31 cellular contexts compared by ENCODE assay signal in genomic region chr1:70194601-70195000, GRCh38.
"Had no signal": no experiment of that assay in that cellular context is flagged by ENCODE, and none has a peak within 500 bp of the region (broad histone marks: within the 10 kb centered on the region; RNA-seq: fewer than 3 reads in every experiment).

No MANE protein-coding gene starts in this region.

- H3K4me3 ChIP-seq: adrenal gland, cardiac muscle cell had no signal

- H3K36me3 ChIP-seq: adrenal gland, cardiac muscle cell had no signal

- H3K9me3 ChIP-seq: adrenal gland had no signal

- H3K27ac ChIP-seq: cardiac muscle cell, VCaP had no signal

- H3K27me3 ChIP-seq: adrenal gland, cardiac muscle cell had no signal

- FAIRE-seq: bronchial epithelial cell had no signal

- ATAC-seq: activated CD8-positive, alpha-beta T cell treated with anti-CD3 and anti-CD28 coated beads for 36 hours; activated naive CD4-positive, alpha-beta T cell treated with anti-CD3 and anti-CD28 coated beads, Interleukin-2, amount 50 U/mL, for 72 hours; activated T-cell treated with anti-CD3 and anti-CD28 coated beads, Interleukin-2, amount 50 U/mL, for 4 hours; activated T-cell treated with anti-CD3 and anti-CD28 coated beads, Interleukin-2, amount 50 U/mL, for 72 hours; activated T-helper 17 cell treated with anti-CD3 and anti-CD28 coated beads, Interleukin-2, amount 50 U/mL, for 72 hours had no signal

- H3K4me1 ChIP-seq: adrenal gland had no signal

- DNase-seq: activated B cell treated with CpG ODN at 0.5 μM for 24 hours; activated CD4-positive, alpha-beta memory T cell treated with anti-CD3 and anti-CD28 coated beads for 36 hours; activated CD4-positive, alpha-beta T cell treated with anti-CD3 and anti-CD28 coated beads for 4 hours; activated CD4-positive, alpha-beta T cell treated with anti-CD3 and anti-CD28 coated beads, Interleukin-2, amount 10 ng/mL, durations not matched to agents 24 days and 14 days; activated CD4-positive, alpha-beta T cell treated with anti-CD3 and anti-CD28 coated beads, Interleukin-2, amount 50 U/mL, for 1 hour; activated CD4-positive, alpha-beta T cell treated with anti-CD3 and anti-CD28 coated beads, Interleukin-2, amount 50 U/mL, for 4 hours; activated CD4-positive, CD25-positive, alpha-beta regulatory T cell treated with anti-CD3 and anti-CD28 coated beads, Interleukin-2, amount 50 U/mL, for 72 hours; activated CD8-positive, alpha-beta memory T cell treated with anti-CD3 and anti-CD28 coated beads, Interleukin-2, amount 50 U/mL, for 4 hours; activated CD8-positive, alpha-beta T cell treated with anti-CD3 and anti-CD28 coated beads for 36 hours; activated effector memory CD4-positive, alpha-beta T cell treated with anti-CD3 and anti-CD28 coated beads, Interleukin-2, amount 50 U/mL, for 16 hours; activated gamma-delta T cell treated with Interleukin-2 at 50 U/mL for 16 hours; activated naive CD4-positive, alpha-beta T cell; activated naive CD4-positive, alpha-beta T cell treated with anti-CD3 and anti-CD28 coated beads for 36 hours; activated naive CD4-positive, alpha-beta T cell treated with anti-CD3 and anti-CD28 coated beads, Interleukin-2, amount 50 U/mL, for 16 hours; activated naive CD8-positive, alpha-beta T cell treated with anti-CD3 and anti-CD28 coated beads for 36 hours; activated T-cell treated with anti-CD3 and anti-CD28 coated beads for 4 hours; activated T-cell treated with anti-CD3 and anti-CD28 coated beads, Interleukin-2, amount 50 U/mL, for 1 hour; activated T-cell treated with anti-CD3 and anti-CD28 coated beads, Interleukin-2, amount 50 U/mL, for 4 hours; activated T-cell treated with anti-CD3 and anti-CD28 coated beads, Interleukin-2, amount 50 U/mL, for 72 hours; adrenal gland; amniotic stem cell; aorta; caudate nucleus; cerebellar nuclear complex; T-helper 2 cell; T-helper 9 cell had no signal
